In the genomic region with DNA sequence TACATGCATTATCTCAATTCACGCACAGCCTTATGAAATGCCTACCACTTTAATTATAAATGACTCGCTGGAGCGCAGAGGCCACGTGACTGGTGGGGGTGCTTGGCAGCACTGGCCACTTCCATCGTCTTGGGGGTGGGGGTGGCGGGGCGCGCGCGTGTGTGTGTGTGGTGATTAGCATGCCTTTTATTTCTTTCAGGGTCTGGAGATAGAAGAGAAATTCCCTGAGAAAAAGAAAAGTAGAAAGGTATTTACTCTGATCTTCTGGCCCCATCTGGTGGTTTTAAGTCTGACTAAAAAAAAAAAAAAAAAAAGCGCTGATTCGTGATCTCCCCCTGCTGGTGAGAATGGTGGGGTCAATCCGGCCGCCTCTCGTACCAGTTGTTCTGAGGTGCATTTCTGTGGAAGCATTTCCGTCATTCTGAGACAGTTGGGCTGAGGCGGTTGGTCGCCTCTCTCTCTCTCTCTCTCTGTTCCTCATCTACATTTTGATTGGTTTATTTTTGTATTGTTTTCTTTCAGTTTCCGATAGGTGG, we compare ENCODE assay signal across 8 cellular contexts. TPM values are rescaled to one million over a fixed set of nuclear protein-coding genes. Genes with fewer than 3 reads are reported as not detected.
A peak's percentile ranks its signal among the peaks of the same experiment; 100 is the strongest.
DNase-seq lines count a peak whose midpoint lies in the region; ATAC-seq and TF ChIP-seq lines count a peak whose summit lies in the region.

A gene with protein sequence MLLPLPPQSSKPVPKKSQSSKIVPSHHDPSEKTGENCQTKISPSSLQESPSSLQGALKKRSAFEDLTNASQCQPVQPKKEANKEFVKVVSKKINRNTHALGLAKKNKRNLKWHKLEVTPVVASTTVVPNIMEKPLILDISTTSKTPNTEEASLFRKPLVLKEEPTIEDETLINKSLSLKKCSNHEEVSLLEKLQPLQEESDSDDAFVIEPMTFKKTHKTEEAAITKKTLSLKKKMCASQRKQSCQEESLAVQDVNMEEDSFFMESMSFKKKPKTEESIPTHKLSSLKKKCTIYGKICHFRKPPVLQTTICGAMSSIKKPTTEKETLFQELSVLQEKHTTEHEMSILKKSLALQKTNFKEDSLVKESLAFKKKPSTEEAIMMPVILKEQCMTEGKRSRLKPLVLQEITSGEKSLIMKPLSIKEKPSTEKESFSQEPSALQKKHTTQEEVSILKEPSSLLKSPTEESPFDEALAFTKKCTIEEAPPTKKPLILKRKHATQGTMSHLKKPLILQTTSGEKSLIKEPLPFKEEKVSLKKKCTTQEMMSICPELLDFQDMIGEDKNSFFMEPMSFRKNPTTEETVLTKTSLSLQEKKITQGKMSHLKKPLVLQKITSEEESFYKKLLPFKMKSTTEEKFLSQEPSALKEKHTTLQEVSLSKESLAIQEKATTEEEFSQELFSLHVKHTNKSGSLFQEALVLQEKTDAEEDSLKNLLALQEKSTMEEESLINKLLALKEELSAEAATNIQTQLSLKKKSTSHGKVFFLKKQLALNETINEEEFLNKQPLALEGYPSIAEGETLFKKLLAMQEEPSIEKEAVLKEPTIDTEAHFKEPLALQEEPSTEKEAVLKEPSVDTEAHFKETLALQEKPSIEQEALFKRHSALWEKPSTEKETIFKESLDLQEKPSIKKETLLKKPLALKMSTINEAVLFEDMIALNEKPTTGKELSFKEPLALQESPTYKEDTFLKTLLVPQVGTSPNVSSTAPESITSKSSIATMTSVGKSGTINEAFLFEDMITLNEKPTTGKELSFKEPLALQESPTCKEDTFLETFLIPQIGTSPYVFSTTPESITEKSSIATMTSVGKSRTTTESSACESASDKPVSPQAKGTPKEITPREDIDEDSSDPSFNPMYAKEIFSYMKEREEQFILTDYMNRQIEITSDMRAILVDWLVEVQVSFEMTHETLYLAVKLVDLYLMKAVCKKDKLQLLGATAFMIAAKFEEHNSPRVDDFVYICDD (N-terminal part only) (plus strand): TSS at position 402 of the 536 bp plus-strand sequence. CDS start 80,399 bp downstream, outside the sequence.

- H3K4me1 ChIP-seq in breast epithelium: no peaks in the 10 kb centered on the region

- CTCF ChIA-PET in AG04449 (lab: Yijun Ruan, JAX): interaction anchor here (0.7 to 3.4 kb wide), 10 partner anchors 13 to 324 kb away, joined by 3 to 18 read pairs (median 3); no protein-coding TSS in a partner anchor

- H3K27ac ChIP-seq in WERI-Rb-1: no peak within 1 kb of the TSS
- H3K27ac ChIP-seq in breast epithelium: no peak within 1 kb of the TSS

- POLR2A ChIA-PET in AG04449 (lab: Yijun Ruan, JAX): interaction anchor here (0.6 kb wide), 1 partner anchor 289 kb away, joined by 3 read pairs; no protein-coding TSS in a partner anchor

- H3K27me3 ChIP-seq in WERI-Rb-1 (ENCODE audit: insufficient read depth, low read depth, severe bottlenecking): peaks cover 33% of the 10 kb centered on the region
- peaks cover 0 to 20% of the 10 kb centered on the region in 2 donors for H3K27me3 ChIP-seq in breast epithelium

- TF ChIP-seq POLR2A in breast epithelium (IDR thresholded peaks at IDR 0.05): no peak

- peak; percentile 83 for ATAC-seq in GM18520 (IDR thresholded peaks at IDR 0.05; ENCODE audit: unreplicated experiment)
- ATAC-seq in HG03064 (IDR thresholded peaks at IDR 0.05; ENCODE audit: low read depth, unreplicated experiment): peak; percentile 93

- H3K36me3 ChIP-seq in WERI-Rb-1 (no peaks in the 10 kb centered on the region), breast epithelium (no peaks in the 10 kb centered on the region)

- H3K4me3 ChIP-seq in AG04449 (ENCODE audit: low read depth, low read length): peak within 1 kb of the TSS; percentile 37
- peak within 1 kb of the TSS; percentile 23 for H3K4me3 ChIP-seq in WERI-Rb-1 (ENCODE audit: low read depth, low read length)
- peak within 1 kb of the TSS; percentile 21 to 59 (median 38) for H3K4me3 ChIP-seq in breast epithelium

- DNase-seq in AG04449 (ENCODE audit: low read depth, low spot score): no peak
- peak; percentile 32 for DNase-seq in NCI-H2107 treated with DMSO at 0.1 percent for 48 hours (lab: John Stamatoyannopoulos, UW; ENCODE audit: unreplicated experiment)
- DNase-seq in WERI-Rb-1: peak; percentile 49
- peak; percentile 33 to 56 for DNase-seq in breast epithelium (ENCODE audit: low spot score in 2 of 2)
- peak; percentile 39 for DNase-seq in kidney glomerular epithelial cell (lab: John Stamatoyannopoulos, UW)
- peak; percentile 20 to 30 for DNase-seq in stimulated activated CD4-positive, alpha-beta T cell treated with anti-CD3 and anti-CD28 coated beads, Interleukin-1b, Interleukin-23, amount 100 ng/mL, for 1 hour (ENCODE audit: low read depth in 2 of 2)

- no peaks in the 10 kb centered on the region for H3K9me3 ChIP-seq in WERI-Rb-1 (ENCODE audit: severe bottlenecking)
- no peaks in the 10 kb centered on the region for H3K9me3 ChIP-seq in breast epithelium

- TF ChIP-seq CTCF in AG04449 (IDR thresholded peaks at IDR 0.05; ENCODE audit: insufficient read depth, low read length, missing control alignments): peak; percentile 48
- peak; percentile 60 for TF ChIP-seq CTCF in WERI-Rb-1 (IDR thresholded peaks at IDR 0.05; ENCODE audit: low read depth, low read length)
- peak; percentile 56 to 62 (median 59) for TF ChIP-seq CTCF in breast epithelium (IDR thresholded peaks at IDR 0.05)

- intact Hi-C loops in breast epithelium (cut with DNase I; ENCODE audit: low total_unique reads): no loop called here

RNA-seq across cellular contexts. Expression of the gene that starts here (rescaled TPM):
- total RNA-seq in breast epithelium: 1 to 10 TPM in 1 of 3 donors, under 1 TPM in 2; 0.33 to 1.3 (median 0.59) TPM
